In genomic region chr7:25382869-25383268, GRCh38 we compare ENCODE assay signal across 28 cellular contexts.
"Had no signal": no experiment of that assay in that cellular context is flagged by ENCODE, and none has a peak within 500 bp of the region (broad histone marks: within the 10 kb centered on the region; RNA-seq: fewer than 3 reads in every experiment).

No MANE protein-coding gene starts in this region.

- H3K27ac Mint-ChIP-seq: activated CD4-positive, alpha-beta T cell treated with anti-CD3 and anti-CD28 coated beads for 36 hours; activated CD4-positive, alpha-beta T cell treated with anti-CD3 and anti-CD28 coated beads, Interleukin-2, amount 10 ng/mL, durations not matched to agents 7 days and 5 days; activated CD8-positive, alpha-beta T cell treated with anti-CD3 and anti-CD28 coated beads, Interleukin-2, amount 10 ng/mL, durations not matched to agents 7 days and 5 days; activated naive CD4-positive, alpha-beta T cell treated with anti-CD3 and anti-CD28 coated beads, Interleukin-2, amount 10 ng/mL, durations not matched to agents 7 days and 5 days; activated naive CD8-positive, alpha-beta T cell; activated naive CD8-positive, alpha-beta T cell treated with anti-CD3 and anti-CD28 coated beads, Interleukin-2, amount 50 U/mL, for 24 hours; activated T-helper 1 cell treated with anti-CD3 and anti-CD28 coated beads, Interleukin-12 subunit alpha, Interleukin-12 subunit beta, Interleukin-2, Interleukin-4 antibody, amounts not matched to agents 30 ng/mL and 10 ng/mL and 1 ng/mL, durations not matched to agents 14 hours and 24 hours and 36 hours; WTC11 had no signal

- H3K27me3 ChIP-seq: brain microvascular endothelial cell had no signal

- H3K4me1 Mint-ChIP-seq: activated CD4-positive, alpha-beta T cell treated with anti-CD3 and anti-CD28 coated beads for 36 hours; activated CD4-positive, alpha-beta T cell treated with anti-CD3 and anti-CD28 coated beads, Interleukin-2, amount 10 ng/mL, durations not matched to agents 7 days and 5 days; activated naive CD4-positive, alpha-beta T cell treated with anti-CD3 and anti-CD28 coated beads, Interleukin-2, amount 10 ng/mL, durations not matched to agents 7 days and 5 days; activated naive CD8-positive, alpha-beta T cell treated with anti-CD3 and anti-CD28 coated beads, Interleukin-2, amount 50 U/mL, for 24 hours had no signal

- H3K27me3 Mint-ChIP-seq: activated CD4-positive, alpha-beta T cell treated with anti-CD3 and anti-CD28 coated beads for 36 hours had no signal

- DNase-seq: activated CD4-positive, alpha-beta T cell treated with anti-CD3 and anti-CD28 coated beads for 36 hours; activated CD4-positive, alpha-beta T cell treated with anti-CD3 and anti-CD28 coated beads, Interleukin-2, amount 10 ng/mL, durations not matched to agents 7 days and 5 days; activated CD4-positive, alpha-beta T cell treated with anti-CD3 and anti-CD28 coated beads, Interleukin-2, amount 50 U/mL, for 48 hours; activated CD8-positive, alpha-beta T cell treated with anti-CD3 and anti-CD28 coated beads, Interleukin-2, amount 10 ng/mL, durations not matched to agents 7 days and 5 days; activated effector memory CD4-positive, alpha-beta T cell treated with Interleukin-2 at 50 U/mL for 16 hours; activated naive CD4-positive, alpha-beta T cell treated with anti-CD3 and anti-CD28 coated beads, Interleukin-2, amount 10 ng/mL, durations not matched to agents 7 days and 5 days; activated naive CD8-positive, alpha-beta T cell treated with anti-CD3 and anti-CD28 coated beads, Interleukin-2, amount 50 U/mL, for 24 hours; activated T-cell treated with anti-CD3 and anti-CD28 coated beads, Interleukin-2, amount 50 U/mL, for 4 hours; anterior cingulate cortex; brain microvascular endothelial cell; central memory CD4-positive, alpha-beta T cell; NCI-H1092 treated with DMSO at 0.1 percent for 48 hours; NCI-H1417; NCI-H146; NCI-H187 treated with DMSO at 0.1 percent for 48 hours; NCI-H2081 treated with DMSO at 0.1 percent for 48 hours; NCI-H226; NCI-H524 treated with DMSO at 0.1 percent for 48 hours; SHP77; SJCRH30; T1000 had no signal

- H3K36me3 ChIP-seq: brain microvascular endothelial cell, SJCRH30 had no signal

- H3K9me3 Mint-ChIP-seq: activated CD4-positive, alpha-beta T cell treated with anti-CD3 and anti-CD28 coated beads, Interleukin-2, amount 10 ng/mL, durations not matched to agents 7 days and 5 days; activated naive CD4-positive, alpha-beta T cell treated with anti-CD3 and anti-CD28 coated beads, Interleukin-2, amount 10 ng/mL, durations not matched to agents 7 days and 5 days; activated naive CD8-positive, alpha-beta T cell treated with anti-CD3 and anti-CD28 coated beads, Interleukin-2, amount 50 U/mL, for 24 hours; activated T-cell treated with anti-CD3 and anti-CD28 coated beads, Interleukin-2, amount 50 U/mL, for 4 hours; activated T-helper 1 cell treated with anti-CD3 and anti-CD28 coated beads, Interleukin-12 subunit alpha, Interleukin-12 subunit beta, Interleukin-2, Interleukin-4 antibody, amounts not matched to agents 30 ng/mL and 10 ng/mL and 1 ng/mL, durations not matched to agents 14 hours and 24 hours and 36 hours; WTC11 had no signal

- H3K4me1 ChIP-seq: SJCRH30 had no signal

- H3K36me3 Mint-ChIP-seq: activated naive CD4-positive, alpha-beta T cell treated with anti-CD3 and anti-CD28 coated beads, Interleukin-2, amount 10 ng/mL, durations not matched to agents 7 days and 5 days; activated naive CD8-positive, alpha-beta T cell; WTC11 had no signal

- H3K4me2 ChIP-seq: KMS-11 had no signal

- H3K9ac ChIP-seq: KMS-11 had no signal

- H3K4me3 ChIP-seq: SJCRH30, SK-N-MC had no signal

- H3K27ac ChIP-seq: brain microvascular endothelial cell, KMS-11, SJCRH30, SK-N-MC had no signal

- H3K9me3 ChIP-seq: SJCRH30 had no signal

- H3K4me3 Mint-ChIP-seq: activated CD4-positive, alpha-beta T cell treated with anti-CD3 and anti-CD28 coated beads for 36 hours; activated CD4-positive, alpha-beta T cell treated with anti-CD3 and anti-CD28 coated beads, Interleukin-2, amount 10 ng/mL, durations not matched to agents 7 days and 5 days; activated CD8-positive, alpha-beta T cell treated with anti-CD3 and anti-CD28 coated beads, Interleukin-2, amount 10 ng/mL, durations not matched to agents 7 days and 5 days; activated naive CD4-positive, alpha-beta T cell treated with anti-CD3 and anti-CD28 coated beads, Interleukin-2, amount 10 ng/mL, durations not matched to agents 7 days and 5 days; activated naive CD8-positive, alpha-beta T cell; activated naive CD8-positive, alpha-beta T cell treated with anti-CD3 and anti-CD28 coated beads, Interleukin-2, amount 50 U/mL, for 24 hours; activated T-cell treated with anti-CD3 and anti-CD28 coated beads, Interleukin-2, amount 50 U/mL, for 4 hours; activated T-helper 1 cell treated with anti-CD3 and anti-CD28 coated beads, Interleukin-12 subunit alpha, Interleukin-12 subunit beta, Interleukin-2, Interleukin-4 antibody, amounts not matched to agents 30 ng/mL and 10 ng/mL and 1 ng/mL, durations not matched to agents 14 hours and 24 hours and 36 hours; WTC11 had no signal

- ATAC-seq: activated CD4-positive, alpha-beta T cell treated with anti-CD3 and anti-CD28 coated beads for 36 hours; activated CD4-positive, CD25-positive, alpha-beta regulatory T cell treated with anti-CD3 and anti-CD28 coated beads, Interleukin-2, amount 50 U/mL, for 24 hours; activated CD8-positive, alpha-beta T cell treated with anti-CD3 and anti-CD28 coated beads, Interleukin-2, amount 10 ng/mL, durations not matched to agents 7 days and 5 days; activated naive CD8-positive, alpha-beta T cell treated with anti-CD3 and anti-CD28 coated beads, Interleukin-2, amount 50 U/mL, for 24 hours; activated T-cell treated with anti-CD3 and anti-CD28 coated beads, Interleukin-2, amount 50 U/mL, for 4 hours; Panc1; WTC11 had no signal
